In genomic region chr9:93094294-93095204, GRCh38 we compare ENCODE assay signal across 9 cellular contexts. TPM values are rescaled to one million over a fixed set of nuclear protein-coding genes. Genes with fewer than 3 reads are reported as not detected.
A peak's percentile ranks its signal among the peaks of the same experiment; 100 is the strongest.
DNase-seq lines count a peak whose midpoint lies in the region; ATAC-seq and TF ChIP-seq lines count a peak whose summit lies in the region.
"Had no signal": no experiment of that assay in that cellular context is flagged by ENCODE, and none has a peak within 500 bp of the region (broad histone marks: within the 10 kb centered on the region; RNA-seq: fewer than 3 reads in every experiment).

No MANE protein-coding gene starts in this region.

- H3K4me3 ChIP-seq in CD8-positive, alpha-beta T cell (ENCODE audit: low read depth, low read length) = peak overlapping the region; percentile 73
- H3K4me3 ChIP-seq in HUES6 (ENCODE audit: low read depth, low read length) (peak overlapping the region; percentile 73), right atrium auricular region (peak overlapping the region; percentile 45 to 62), prostate gland (peak overlapping the region; percentile 39 to 45)

- H3K36me3 ChIP-seq in CD8-positive, alpha-beta T cell (ENCODE audit: insufficient read depth, low read length) = no peaks in the 10 kb centered on the region
- H3K36me3 ChIP-seq in HUES6 (ENCODE audit: control insufficient read depth, insufficient read depth, low read length) = no peaks in the 10 kb centered on the region
- no peaks in the 10 kb centered on the region for H3K36me3 ChIP-seq in right atrium auricular region
- H3K36me3 ChIP-seq in prostate gland = no peaks in the 10 kb centered on the region

- CTCF ChIA-PET in CD8-positive, alpha-beta T cell (lab: Charles Lee) = interaction anchor here (0.6 to 1.8 kb wide), 6 partner anchors 20 to 451 kb away, joined by 3 to 7 read pairs (median 3); no protein-coding TSS in a partner anchor

- ATAC-seq in CD8-positive, alpha-beta T cell = no peak
- no peak for ATAC-seq in activated T-helper 17 cell treated with anti-CD3 and anti-CD28 coated beads, Interleukin-2, amount 50 U/mL, for 72 hours (replicated peaks)
- ATAC-seq in HG02759 (IDR thresholded peaks at IDR 0.05; ENCODE audit: unreplicated experiment) (no peak), HG03571 (IDR thresholded peaks at IDR 0.05; ENCODE audit: unreplicated experiment) (no peak)

- DNase-seq in CD8-positive, alpha-beta T cell = no peak
- DNase-seq in right atrium auricular region (ENCODE audit: low spot score) = peak; percentile 72
- no peak for DNase-seq in prostate gland (ENCODE audit: low spot score)
- DNase-seq in COLO668 (lab: John Stamatoyannopoulos, UW; ENCODE audit: unreplicated experiment) = no peak

- 55% methylated on average over 11 of the region's 13 CpGs for WGBS in prostate gland

- peak overlapping the region; percentile 97 for H3K27ac Mint-ChIP-seq in CD8-positive, alpha-beta T cell
- peak overlapping the region; percentile 98 for H3K27ac Mint-ChIP-seq in activated T-helper 17 cell treated with anti-CD3 and anti-CD28 coated beads, Interleukin-2, amount 50 U/mL, for 72 hours

- H3K4me1 ChIP-seq in CD8-positive, alpha-beta T cell (ENCODE audit: insufficient read depth, low read length) = peaks cover 56% of the 10 kb centered on the region
- peaks cover 16% of the 10 kb centered on the region for H3K4me1 ChIP-seq in HUES6 (ENCODE audit: control insufficient read depth, insufficient read depth, low read length)
- H3K4me1 ChIP-seq in right atrium auricular region = peaks cover 0 to 60% of the 10 kb centered on the region in 2 donors
- peaks cover 11% of the 10 kb centered on the region for H3K4me1 ChIP-seq in prostate gland (replicated peaks)

- peaks cover 11% of the 10 kb centered on the region for H3K36me3 Mint-ChIP-seq in CD8-positive, alpha-beta T cell
- peaks cover 16% of the 10 kb centered on the region for H3K36me3 Mint-ChIP-seq in activated T-helper 17 cell treated with anti-CD3 and anti-CD28 coated beads, Interleukin-2, amount 50 U/mL, for 72 hours (ENCODE audit: low read depth)

- H3K27me3 Mint-ChIP-seq in CD8-positive, alpha-beta T cell (ENCODE audit: low read depth) = no peaks in the 10 kb centered on the region
- H3K27me3 Mint-ChIP-seq in activated T-helper 17 cell treated with anti-CD3 and anti-CD28 coated beads, Interleukin-2, amount 50 U/mL, for 72 hours = no peaks in the 10 kb centered on the region

- POLR2A ChIA-PET in CD8-positive, alpha-beta T cell (lab: Charles Lee) = interaction anchor here (0.7 to 2.9 kb wide), 11 partner anchors 13 to 263 kb away, joined by 3 to 19 read pairs (median 5); partner anchors contain the start of gene NINJ1

- peak overlapping the region; percentile 85 for H3K4me3 Mint-ChIP-seq in CD8-positive, alpha-beta T cell
- peak overlapping the region; percentile 88 for H3K4me3 Mint-ChIP-seq in activated T-helper 17 cell treated with anti-CD3 and anti-CD28 coated beads, Interleukin-2, amount 50 U/mL, for 72 hours

- no peak for TF ChIP-seq CTCF in CD8-positive, alpha-beta T cell (IDR thresholded peaks at IDR 0.05)
- TF ChIP-seq CTCF in right atrium auricular region (IDR thresholded peaks at IDR 0.05) (no peak), prostate gland (IDR thresholded peaks at IDR 0.05) (no peak)

- intact Hi-C loops in CD8-positive, alpha-beta T cell (cut with DNase I, micrococcal nuclease) = loop anchor here (1.0 to 10.0 kb wide), 14 partner anchors 30 to 1080 kb away; partner anchors contain the start of genes FAM120A (in 2 of the 2), NINJ1 (in 2 of the 2), FAM120AOS (in 1 of the 2) and IPPK (in 1 of the 2)
- intact Hi-C loops in prostate gland (cut with DNase I) = loop anchor here (5.0 to 10.0 kb wide), 3 partner anchors 38 to 470 kb away; partner anchors contain the start of gene NINJ1

- H3K27ac ChIP-seq in CD8-positive, alpha-beta T cell (ENCODE audit: low read depth, low read length) = peak overlapping the region; percentile 90
- H3K27ac ChIP-seq in HUES6 (ENCODE audit: low read depth, low read length) (peak overlapping the region; percentile 79), right atrium auricular region (peak overlapping the region; percentile 96 to 98), prostate gland (peak overlapping the region; percentile 93 to 95)

- no peaks in the 10 kb centered on the region for H3K9me3 Mint-ChIP-seq in CD8-positive, alpha-beta T cell
- H3K9me3 Mint-ChIP-seq in activated T-helper 17 cell treated with anti-CD3 and anti-CD28 coated beads, Interleukin-2, amount 50 U/mL, for 72 hours = peaks cover 3% of the 10 kb centered on the region

- no peak for TF ChIP-seq POLR2A in prostate gland (IDR thresholded peaks at IDR 0.05)

- H3K4me1 Mint-ChIP-seq in CD8-positive, alpha-beta T cell (ENCODE audit: low read depth) = peaks cover 68% of the 10 kb centered on the region
- peaks cover 59% of the 10 kb centered on the region for H3K4me1 Mint-ChIP-seq in activated T-helper 17 cell treated with anti-CD3 and anti-CD28 coated beads, Interleukin-2, amount 50 U/mL, for 72 hours

- no peaks in the 10 kb centered on the region for H3K9me3 ChIP-seq in CD8-positive, alpha-beta T cell (ENCODE audit: low read length)
- no peaks in the 10 kb centered on the region for H3K9me3 ChIP-seq in HUES6 (ENCODE audit: control insufficient read depth, insufficient read depth, low read depth, low read length)
- H3K9me3 ChIP-seq in right atrium auricular region = peaks cover 0 to 9% of the 10 kb centered on the region in 2 donors
- no peaks in the 10 kb centered on the region for H3K9me3 ChIP-seq in prostate gland

- H3K9ac ChIP-seq in HUES6 (ENCODE audit: low read length) = peak overlapping the region; percentile 63

- H3K27me3 ChIP-seq in CD8-positive, alpha-beta T cell (ENCODE audit: insufficient read depth, low read length) = no peaks in the 10 kb centered on the region
- no peaks in the 10 kb centered on the region for H3K27me3 ChIP-seq in HUES6 (ENCODE audit: control insufficient read depth, insufficient read depth, low read length)
- H3K27me3 ChIP-seq in right atrium auricular region = no peaks in the 10 kb centered on the region
- H3K27me3 ChIP-seq in prostate gland (replicated peaks; ENCODE audit: insufficient read depth) = no peaks in the 10 kb centered on the region

RNA-seq across cellular contexts. Expression of gene CARD19, which starts 1.5 kb away (rescaled TPM):
- 10 to 100 TPM; 72.1 to 78.0 TPM for total RNA-seq in CD8-positive, alpha-beta T cell
- total RNA-seq in activated T-helper 17 cell treated with anti-CD3 and anti-CD28 coated beads, Interleukin-2, amount 50 U/mL, for 72 hours = 10 to 100 TPM; 83.6 to 87.3 TPM
- 10 to 100 TPM; 21.2 to 46.8 TPM for total RNA-seq in right atrium auricular region
- total RNA-seq in prostate gland = 100 to 1,000 TPM in 1 of 2 donors, 10 to 100 TPM in 1; 41.9 to 111 TPM

RNA-seq across cellular contexts. Expression of gene SUSD3, which starts 36.0 kb away (rescaled TPM):
- total RNA-seq in CD8-positive, alpha-beta T cell = 10 to 100 TPM; 20.6 to 22.7 TPM
- 10 to 100 TPM; 45.4 to 68.4 TPM for total RNA-seq in activated T-helper 17 cell treated with anti-CD3 and anti-CD28 coated beads, Interleukin-2, amount 50 U/mL, for 72 hours
- total RNA-seq in right atrium auricular region (10 to 100 TPM in 1 of 2 donors, 1 to 10 TPM in 1; 1.6 to 11.8 TPM), prostate gland (100 to 1,000 TPM in 1 of 2 donors, 1 to 10 TPM in 1; 2.2 to 471 TPM)
- total RNA-seq: LHCN-M2 had no signal

RNA-seq across cellular contexts. Expression of gene NINJ1, which starts 39.5 kb away (rescaled TPM):
- total RNA-seq in CD8-positive, alpha-beta T cell = 100 to 1,000 TPM; 214 to 229 TPM
- total RNA-seq in activated T-helper 17 cell treated with anti-CD3 and anti-CD28 coated beads, Interleukin-2, amount 50 U/mL, for 72 hours = 100 to 1,000 TPM in 1 of 2 donors, 10 to 100 TPM in 1; 56.0 to 197 TPM
- total RNA-seq in right atrium auricular region (10 to 100 TPM; 65.5 to 89.4 TPM), prostate gland (100 to 1,000 TPM; 139 to 183 TPM)
